Comparison of ENCODE assay signal across 9 cellular contexts in genomic region chr11:65434667-65435179, GRCh38. TPM values are rescaled to one million over a fixed set of nuclear protein-coding genes. Genes with fewer than 3 reads are reported as not detected.
DNase-seq lines count a peak whose midpoint lies in the region; ATAC-seq and TF ChIP-seq lines count a peak whose summit lies in the region.
"Had no signal": no experiment of that assay in that cellular context is flagged by ENCODE, and none has a peak within 500 bp of the region (broad histone marks: within the 10 kb centered on the region; RNA-seq: fewer than 3 reads in every experiment).

No MANE protein-coding gene starts in this region.

- peaks cover 51% of the 10 kb centered on the region for H3K36me3 Mint-ChIP-seq in CD8-positive, alpha-beta T cell
- peaks cover 4 to 45% (median 9%) of the 10 kb centered on the region in 3 donors for H3K36me3 Mint-ChIP-seq in naive thymus-derived CD8-positive, alpha-beta T cell

- intact Hi-C loops in CD8-positive, alpha-beta T cell (cut with DNase I, micrococcal nuclease): loop anchor here in 1 of 2 experiments (5.0 kb wide), 1 partner anchor 32 kb away; no protein-coding TSS in a partner anchor
- intact Hi-C loops in PC-3 (cut with micrococcal nuclease): loop anchor here (5.0 kb wide), 1 partner anchor 73 kb away; no protein-coding TSS in a partner anchor

- no peak for DNase-seq in CD8-positive, alpha-beta T cell
- DNase-seq in NCI-H2227 treated with DMSO at 0.1 percent for 48 hours (lab: John Stamatoyannopoulos, UW) (peak; percentile 65), coronary artery (ENCODE audit: low spot score) (peak; percentile 46), PC-3 (no peak)
- DNase-seq in naive thymus-derived CD8-positive, alpha-beta T cell: no peak
- DNase-seq: activated effector memory CD4-positive, alpha-beta T cell treated with Interleukin-2 at 50 U/mL for 16 hours had no signal

- no peak overlapping the region for H3K4me3 ChIP-seq in CD8-positive, alpha-beta T cell (ENCODE audit: low read depth, low read length)
- H3K4me3 ChIP-seq in coronary artery (peak overlapping the region; percentile 49), PC-3 (ENCODE audit: low read length) (no peak overlapping the region)

- peaks cover 58% of the 10 kb centered on the region for H3K79me2 ChIP-seq in PC-3 (ENCODE audit: low read length)

- H3K27me3 Mint-ChIP-seq in CD8-positive, alpha-beta T cell (ENCODE audit: low read depth): no peaks in the 10 kb centered on the region
- H3K27me3 Mint-ChIP-seq in naive thymus-derived CD8-positive, alpha-beta T cell: no peaks in the 10 kb centered on the region

- H3K9me3 ChIP-seq in CD8-positive, alpha-beta T cell (ENCODE audit: low read length): no peaks in the 10 kb centered on the region
- no peaks in the 10 kb centered on the region for H3K9me3 ChIP-seq in PC-3 (ENCODE audit: low read length)

- POLR2A ChIA-PET in CD8-positive, alpha-beta T cell (lab: Charles Lee): no interaction called here
- POLR2A ChIA-PET in naive thymus-derived CD8-positive, alpha-beta T cell (lab: Charles Lee): interaction anchor here (1.5 to 2.8 kb wide), 2 partner anchors 16 to 71 kb away, joined by 4 to 14 read pairs; no protein-coding TSS in a partner anchor
- POLR2A ChIA-PET in PC-3 (lab: Charles Lee; ENCODE audit: unreplicated experiment): no interaction called here

- no peak overlapping the region for H3K27ac ChIP-seq in CD8-positive, alpha-beta T cell (ENCODE audit: low read depth, low read length)
- peak overlapping the region in 1 of 2 donors; percentile 68 for H3K27ac ChIP-seq in coronary artery
- H3K27ac ChIP-seq in PC-3 (ENCODE audit: low read length): no peak overlapping the region

- no peaks in the 10 kb centered on the region for H3K9me3 Mint-ChIP-seq in CD8-positive, alpha-beta T cell
- H3K9me3 Mint-ChIP-seq in naive thymus-derived CD8-positive, alpha-beta T cell: no peaks in the 10 kb centered on the region

- no peak overlapping the region for H3K4me2 ChIP-seq in PC-3 (ENCODE audit: low read length)

- peaks cover 59% of the 10 kb centered on the region for H3F3A ChIP-seq in PC-3 (ENCODE audit: low read length, unreplicated experiment)

- no peaks in the 10 kb centered on the region for H3K27me3 ChIP-seq in CD8-positive, alpha-beta T cell (ENCODE audit: insufficient read depth, low read length)
- H3K27me3 ChIP-seq in PC-3 (ENCODE audit: low read length): no peaks in the 10 kb centered on the region

- no peak for ATAC-seq in CD8-positive, alpha-beta T cell
- ATAC-seq in naive thymus-derived CD8-positive, alpha-beta T cell: no peak
- ATAC-seq in PC-3 (no peak), GM19023 (IDR thresholded peaks at IDR 0.05; ENCODE audit: unreplicated experiment) (no peak), GM21360 (IDR thresholded peaks at IDR 0.05; ENCODE audit: unreplicated experiment) (no peak), HG03095 (IDR thresholded peaks at IDR 0.05; ENCODE audit: unreplicated experiment) (no peak)

- no peak overlapping the region for H3K4me3 Mint-ChIP-seq in CD8-positive, alpha-beta T cell
- no peak overlapping the region for H3K4me3 Mint-ChIP-seq in naive thymus-derived CD8-positive, alpha-beta T cell

- peaks cover 74% of the 10 kb centered on the region for H3K4me1 Mint-ChIP-seq in CD8-positive, alpha-beta T cell (ENCODE audit: low read depth)
- H3K4me1 Mint-ChIP-seq in naive thymus-derived CD8-positive, alpha-beta T cell: peaks cover 31 to 90% (median 72%) of the 10 kb centered on the region in 4 donors

- CTCF ChIA-PET in CD8-positive, alpha-beta T cell (lab: Charles Lee): interaction anchor here (1.2 to 1.8 kb wide), 3 partner anchors 17 to 53 kb away, joined by 4 to 10 read pairs (median 7); partner anchors contain the start of gene SLC25A45
- CTCF ChIA-PET in PC-3 (lab: Charles Lee): no interaction called here

- peaks cover 33% of the 10 kb centered on the region for H4K20me1 ChIP-seq in PC-3 (ENCODE audit: low read length)

- TF ChIP-seq CTCF in CD8-positive, alpha-beta T cell (IDR thresholded peaks at IDR 0.05): no peak
- no peak for TF ChIP-seq CTCF in coronary artery (IDR thresholded peaks at IDR 0.05)
- TF ChIP-seq CTCF in PC-3 (conservative IDR thresholded peaks at IDR 0.05; ENCODE audit: low read depth, low read length): no peak

- no peaks in the 10 kb centered on the region for H3K9me2 ChIP-seq in PC-3 (replicated peaks; ENCODE audit: low read length)

- H3K4me1 ChIP-seq in CD8-positive, alpha-beta T cell (ENCODE audit: insufficient read depth, low read length): peaks cover 40% of the 10 kb centered on the region
- 0 out of 2 replicates have a peak, but pooled peaks cover 2% of the 10 kb centered on the region for H3K4me1 ChIP-seq in PC-3 (ENCODE audit: insufficient read depth, low read length)

- H2AFZ ChIP-seq in PC-3 (ENCODE audit: low read length): no peak overlapping the region

- peaks cover 12% of the 10 kb centered on the region for H3K36me3 ChIP-seq in CD8-positive, alpha-beta T cell (ENCODE audit: insufficient read depth, low read length)
- H3K36me3 ChIP-seq in PC-3 (ENCODE audit: low read depth, low read length): peaks cover 30% of the 10 kb centered on the region

- no peak overlapping the region for H3K9ac ChIP-seq in PC-3 (ENCODE audit: low read length)

- BruUV-seq in PC-3 (replicated peaks; lab: Mats Ljungman, UMichigan): no TSS peak

- peak overlapping the region; percentile 20 for H3K27ac Mint-ChIP-seq in CD8-positive, alpha-beta T cell
- H3K27ac Mint-ChIP-seq in naive thymus-derived CD8-positive, alpha-beta T cell: peak overlapping the region in 9 of 10 donors; percentile 1 to 62 (median 34)

RNA-seq across cellular contexts. Expression of gene NEAT1, which starts 12.1 kb away (rescaled TPM):
- total RNA-seq in CD8-positive, alpha-beta T cell: 100 to 1,000 TPM; 198 to 201 TPM
- 100 to 1,000 TPM; 375 to 414 TPM for total RNA-seq in naive thymus-derived CD8-positive, alpha-beta T cell
- polyA plus RNA-seq in naive thymus-derived CD8-positive, alpha-beta T cell: 1 to 10 TPM; 1.3 to 2.9 (median 1.9) TPM
- total RNA-seq in PC-3 (2014; rRNA removed): 47.9 and 96.6 TPM in 2 replicates

RNA-seq across cellular contexts. Expression of gene FRMD8, which starts 48.3 kb away (rescaled TPM):
- total RNA-seq in CD8-positive, alpha-beta T cell: 10 to 100 TPM; 18.4 to 20.8 TPM
- total RNA-seq in naive thymus-derived CD8-positive, alpha-beta T cell: 10 to 100 TPM; 48.6 to 55.0 TPM
- polyA plus RNA-seq in naive thymus-derived CD8-positive, alpha-beta T cell: 10 to 100 TPM; 34.5 to 42.6 (median 35.4) TPM
- 68.3 and 93.2 TPM in 2 replicates for total RNA-seq in PC-3 (2014; rRNA removed)

RNA-seq across cellular contexts. Expression of gene SLC25A45, which starts 52.3 kb away (rescaled TPM):
- total RNA-seq in CD8-positive, alpha-beta T cell: 10 to 100 TPM; 27.8 to 29.6 TPM
- total RNA-seq in naive thymus-derived CD8-positive, alpha-beta T cell: 10 to 100 TPM; 22.2 to 23.4 TPM
- 10 to 100 TPM; 10.8 to 19.2 (median 11.0) TPM for polyA plus RNA-seq in naive thymus-derived CD8-positive, alpha-beta T cell
- 12.7 and 13.1 TPM in 2 replicates for total RNA-seq in PC-3 (2014; rRNA removed)

Comparison
In these comparisons a context has a peak if more than half of its experiments do, and no peak if none do; other contexts are left out.
1. DNase-seq: peak in NCI-H2227 treated with DMSO at 0.1 percent for 48 hours (single experiment) and coronary artery (single experiment); none in CD8-positive, alpha-beta T cell (0 of 7), naive thymus-derived CD8-positive, alpha-beta T cell (0 of 10) and PC-3 (single experiment).